Comparison of ENCODE assay signal across 10 cellular contexts in the genomic region with DNA sequence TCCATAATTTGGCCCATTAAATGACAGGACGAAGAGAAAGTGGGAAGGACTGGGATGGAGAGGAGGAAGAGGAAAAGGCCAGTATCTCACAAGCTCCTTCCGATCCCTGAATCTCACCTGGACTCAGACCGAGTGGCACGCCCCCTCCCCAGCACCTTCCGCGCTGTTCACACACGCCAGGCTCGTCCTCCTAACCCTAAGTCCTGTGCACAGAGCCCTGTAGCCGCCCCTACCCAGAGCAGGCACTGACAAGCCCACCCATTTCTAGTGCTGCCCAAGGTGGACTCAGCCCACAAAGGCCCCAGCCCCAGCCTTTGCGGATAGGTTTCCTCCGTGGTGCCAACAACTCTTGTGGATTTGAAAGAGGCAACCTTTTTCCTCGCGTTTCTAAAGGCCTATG. TPM values are rescaled to one million over a fixed set of nuclear protein-coding genes. Genes with fewer than 3 reads are reported as not detected.
DNase-seq lines count a peak whose midpoint lies in the region; ATAC-seq and TF ChIP-seq lines count a peak whose summit lies in the region.
"Had no signal": no experiment of that assay in that cellular context is flagged by ENCODE, and none has a peak within 500 bp of the region (broad histone marks: within the 10 kb centered on the region; RNA-seq: fewer than 3 reads in every experiment).

No MANE protein-coding gene starts in this region.

- no peak for TF ChIP-seq CTCF in activated CD8-positive, alpha-beta T cell treated with anti-CD3 and anti-CD28 coated beads for 36 hours (IDR thresholded peaks at IDR 0.05)
- no peak for TF ChIP-seq CTCF in MCF 10A (IDR thresholded peaks at IDR 0.05; ENCODE audit: unreplicated experiment)

- intact Hi-C loops in activated CD8-positive, alpha-beta T cell treated with anti-CD3 and anti-CD28 coated beads for 36 hours (cut with micrococcal nuclease), result no loop called here
- intact Hi-C loops in MCF 10A (cut with micrococcal nuclease), result no loop called here

- no peak for ATAC-seq in activated CD8-positive, alpha-beta T cell treated with anti-CD3 and anti-CD28 coated beads for 36 hours
- ATAC-seq in activated CD8-positive, alpha-beta T cell treated with anti-CD3 and anti-CD28 coated beads, Interleukin-2, amount 10 ng/mL, durations not matched to agents 7 days and 5 days, result no peak
- no peak for ATAC-seq in HG03378 (IDR thresholded peaks at IDR 0.05; ENCODE audit: unreplicated experiment)

- no TSS peak for BruUV-seq in MCF 10A (replicated peaks; lab: Mats Ljungman, UMichigan)

- POLR2A ChIA-PET in activated CD8-positive, alpha-beta T cell treated with anti-CD3 and anti-CD28 coated beads for 36 hours (lab: Charles Lee), result interaction anchor here (1.9 kb wide), 1 partner anchor 9 kb away, joined by 7 read pairs; a partner anchor contains a TSS
- POLR2A ChIA-PET in activated CD8-positive, alpha-beta T cell treated with anti-CD3 and anti-CD28 coated beads, Interleukin-2, amount 10 ng/mL, durations not matched to agents 7 days and 5 days (lab: Charles Lee), result interaction anchor here (0.6 kb wide), 1 partner anchor 9 kb away, joined by 3 read pairs; a partner anchor contains a TSS
- POLR2A ChIA-PET in MCF 10A (lab: Yijun Ruan, JAX), result no interaction called here

- no peak overlapping the region for H3K27ac Mint-ChIP-seq in activated CD8-positive, alpha-beta T cell treated with anti-CD3 and anti-CD28 coated beads for 36 hours
- no peak overlapping the region for H3K27ac Mint-ChIP-seq in activated CD8-positive, alpha-beta T cell treated with anti-CD3 and anti-CD28 coated beads, Interleukin-2, amount 10 ng/mL, durations not matched to agents 7 days and 5 days
- no peak overlapping the region for H3K27ac Mint-ChIP-seq in MCF 10A (ENCODE audit: low read depth, unreplicated experiment)

- no peak overlapping the region for H3K27ac ChIP-seq in skeletal muscle tissue (ENCODE audit: low read depth, low read length)
- H3K27ac ChIP-seq: epithelial cell of prostate had no signal

- H3K36me3 ChIP-seq in skeletal muscle tissue (ENCODE audit: control insufficient read depth in 3 of 3, insufficient read depth in 3 of 3, low read length in 3 of 3), result no peaks in the 10 kb centered on the region

- no peaks in the 10 kb centered on the region for H3K27me3 Mint-ChIP-seq in activated CD8-positive, alpha-beta T cell treated with anti-CD3 and anti-CD28 coated beads for 36 hours
- no peaks in the 10 kb centered on the region for H3K27me3 Mint-ChIP-seq in activated CD8-positive, alpha-beta T cell treated with anti-CD3 and anti-CD28 coated beads, Interleukin-2, amount 10 ng/mL, durations not matched to agents 7 days and 5 days (ENCODE audit: low read depth)
- H3K27me3 Mint-ChIP-seq in MCF 10A (ENCODE audit: insufficient read depth, unreplicated experiment), result no peaks in the 10 kb centered on the region

- peaks cover 16 to 22% (median 20%) of the 10 kb centered on the region in 3 donors for H3K4me1 ChIP-seq in skeletal muscle tissue (ENCODE audit: control insufficient read depth in 3 of 3, insufficient read depth in 3 of 3, low read length in 3 of 3)

- H3K9me3 ChIP-seq in skeletal muscle tissue (ENCODE audit: control insufficient read depth in 3 of 3, low read length in 3 of 3), result no peaks in the 10 kb centered on the region

- H3K4me3 ChIP-seq in skeletal muscle tissue (ENCODE audit: low read length in 3 of 3), result peak overlapping the region; percentile 53 to 82 (median 80)

- no peak for DNase-seq in activated CD8-positive, alpha-beta T cell treated with anti-CD3 and anti-CD28 coated beads for 36 hours
- no peak for DNase-seq in activated CD8-positive, alpha-beta T cell treated with anti-CD3 and anti-CD28 coated beads, Interleukin-2, amount 10 ng/mL, durations not matched to agents 7 days and 5 days
- DNase-seq in MCF 10A (ENCODE audit: unreplicated experiment) (no peak), islet precursor cell (peak; percentile 66), NCI-H524 treated with DMSO at 0.1 percent for 48 hours (lab: John Stamatoyannopoulos, UW) (no peak), amygdala (lab: John Stamatoyannopoulos, UW) (no peak)
- DNase-seq: KBM-7 had no signal

- peaks cover 15 to 40% (median 36%) of the 10 kb centered on the region in 3 donors for H3K27me3 ChIP-seq in skeletal muscle tissue (ENCODE audit: control insufficient read depth in 3 of 3, insufficient read depth in 3 of 3, low read length in 3 of 3)

- H3K4me3 Mint-ChIP-seq in activated CD8-positive, alpha-beta T cell treated with anti-CD3 and anti-CD28 coated beads for 36 hours, result peak overlapping the region; percentile 77
- no peak overlapping the region for H3K4me3 Mint-ChIP-seq in activated CD8-positive, alpha-beta T cell treated with anti-CD3 and anti-CD28 coated beads, Interleukin-2, amount 10 ng/mL, durations not matched to agents 7 days and 5 days
- H3K4me3 Mint-ChIP-seq in MCF 10A (ENCODE audit: unreplicated experiment), result peak overlapping the region; percentile 72

- CTCF ChIA-PET in activated CD8-positive, alpha-beta T cell treated with anti-CD3 and anti-CD28 coated beads for 36 hours (lab: Charles Lee), result no interaction called here
- CTCF ChIA-PET in activated CD8-positive, alpha-beta T cell treated with anti-CD3 and anti-CD28 coated beads, Interleukin-2, amount 10 ng/mL, durations not matched to agents 7 days and 5 days (lab: Charles Lee), result interaction anchor here (1.5 kb wide), 1 partner anchor 118 kb away, joined by 4 read pairs; no protein-coding TSS in a partner anchor
- CTCF ChIA-PET in MCF 10A (lab: Yijun Ruan, JAX), result interaction anchor here (0.6 to 1.0 kb wide), 2 partner anchors 11 to 713 kb away, joined by 4 to 5 read pairs; no protein-coding TSS in a partner anchor

- H3K36me3 Mint-ChIP-seq in activated CD8-positive, alpha-beta T cell treated with anti-CD3 and anti-CD28 coated beads for 36 hours (ENCODE audit: low read depth), result peaks cover 17% of the 10 kb centered on the region
- peaks cover 24% of the 10 kb centered on the region for H3K36me3 Mint-ChIP-seq in activated CD8-positive, alpha-beta T cell treated with anti-CD3 and anti-CD28 coated beads, Interleukin-2, amount 10 ng/mL, durations not matched to agents 7 days and 5 days (ENCODE audit: low read depth)
- H3K36me3 Mint-ChIP-seq in MCF 10A (ENCODE audit: insufficient read depth, unreplicated experiment), result peaks cover 6% of the 10 kb centered on the region

- H3K9me3 Mint-ChIP-seq in activated CD8-positive, alpha-beta T cell treated with anti-CD3 and anti-CD28 coated beads for 36 hours, result no peaks in the 10 kb centered on the region
- no peaks in the 10 kb centered on the region for H3K9me3 Mint-ChIP-seq in activated CD8-positive, alpha-beta T cell treated with anti-CD3 and anti-CD28 coated beads, Interleukin-2, amount 10 ng/mL, durations not matched to agents 7 days and 5 days (ENCODE audit: insufficient read depth)
- no peaks in the 10 kb centered on the region for H3K9me3 Mint-ChIP-seq in MCF 10A (ENCODE audit: unreplicated experiment)

- peaks cover 69% of the 10 kb centered on the region for H3K4me1 Mint-ChIP-seq in activated CD8-positive, alpha-beta T cell treated with anti-CD3 and anti-CD28 coated beads for 36 hours (ENCODE audit: low read depth)
- peaks cover 41% of the 10 kb centered on the region for H3K4me1 Mint-ChIP-seq in activated CD8-positive, alpha-beta T cell treated with anti-CD3 and anti-CD28 coated beads, Interleukin-2, amount 10 ng/mL, durations not matched to agents 7 days and 5 days (ENCODE audit: low read depth)
- peaks cover 23% of the 10 kb centered on the region for H3K4me1 Mint-ChIP-seq in MCF 10A (ENCODE audit: insufficient read depth, unreplicated experiment)

- H3K9ac ChIP-seq in skeletal muscle tissue (ENCODE audit: low read depth in 1 of 3, low read length in 3 of 3), result peak overlapping the region in 2 of 3 donors; percentile 41 to 68

RNA-seq across cellular contexts. Expression of a gene that starts 9.2 kb away (rescaled TPM):
- 1 to 10 TPM; 4.9 to 5.1 TPM for total RNA-seq in activated CD8-positive, alpha-beta T cell treated with anti-CD3 and anti-CD28 coated beads for 36 hours
- 10 to 100 TPM in 1 of 2 experiments, 1 to 10 TPM in 1; 9.9 to 10.3 TPM for total RNA-seq in activated CD8-positive, alpha-beta T cell treated with anti-CD3 and anti-CD28 coated beads, Interleukin-2, amount 10 ng/mL, durations not matched to agents 7 days and 5 days
- total RNA-seq in MCF 10A (2022) (3.4 and 3.8 TPM in 2 replicates), skeletal muscle tissue (2.6 TPM)
